ENCODE assay signal across 1 cellular context in the genomic region with DNA sequence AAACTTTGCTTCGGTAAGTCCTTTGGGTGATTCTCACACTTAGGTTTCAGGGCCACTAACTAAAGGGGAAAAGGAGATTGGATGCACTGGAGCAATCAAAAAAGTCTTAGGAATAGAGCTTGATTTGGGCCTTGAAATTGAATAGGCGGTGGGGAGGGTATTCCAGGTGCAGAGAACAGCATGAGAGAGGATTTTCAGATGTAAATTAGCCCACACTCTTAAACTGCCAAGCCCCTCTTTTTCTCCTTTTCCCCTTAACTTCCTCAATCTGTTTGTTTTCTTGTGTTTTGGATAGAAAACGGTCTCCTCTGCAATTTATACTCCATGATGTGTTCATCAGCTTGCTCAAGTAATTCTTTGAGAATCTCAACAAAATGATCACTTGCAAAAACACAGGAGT.
TF ChIP-seq lines count a peak whose summit lies in the region.

No MANE protein-coding gene starts in this region.

TF ChIP-seq in H1, 55 proteins besides CTCF, POLR2A, EP300 and RAD21 (continued from another document):
- TF ChIP-seq, protein P1, sequence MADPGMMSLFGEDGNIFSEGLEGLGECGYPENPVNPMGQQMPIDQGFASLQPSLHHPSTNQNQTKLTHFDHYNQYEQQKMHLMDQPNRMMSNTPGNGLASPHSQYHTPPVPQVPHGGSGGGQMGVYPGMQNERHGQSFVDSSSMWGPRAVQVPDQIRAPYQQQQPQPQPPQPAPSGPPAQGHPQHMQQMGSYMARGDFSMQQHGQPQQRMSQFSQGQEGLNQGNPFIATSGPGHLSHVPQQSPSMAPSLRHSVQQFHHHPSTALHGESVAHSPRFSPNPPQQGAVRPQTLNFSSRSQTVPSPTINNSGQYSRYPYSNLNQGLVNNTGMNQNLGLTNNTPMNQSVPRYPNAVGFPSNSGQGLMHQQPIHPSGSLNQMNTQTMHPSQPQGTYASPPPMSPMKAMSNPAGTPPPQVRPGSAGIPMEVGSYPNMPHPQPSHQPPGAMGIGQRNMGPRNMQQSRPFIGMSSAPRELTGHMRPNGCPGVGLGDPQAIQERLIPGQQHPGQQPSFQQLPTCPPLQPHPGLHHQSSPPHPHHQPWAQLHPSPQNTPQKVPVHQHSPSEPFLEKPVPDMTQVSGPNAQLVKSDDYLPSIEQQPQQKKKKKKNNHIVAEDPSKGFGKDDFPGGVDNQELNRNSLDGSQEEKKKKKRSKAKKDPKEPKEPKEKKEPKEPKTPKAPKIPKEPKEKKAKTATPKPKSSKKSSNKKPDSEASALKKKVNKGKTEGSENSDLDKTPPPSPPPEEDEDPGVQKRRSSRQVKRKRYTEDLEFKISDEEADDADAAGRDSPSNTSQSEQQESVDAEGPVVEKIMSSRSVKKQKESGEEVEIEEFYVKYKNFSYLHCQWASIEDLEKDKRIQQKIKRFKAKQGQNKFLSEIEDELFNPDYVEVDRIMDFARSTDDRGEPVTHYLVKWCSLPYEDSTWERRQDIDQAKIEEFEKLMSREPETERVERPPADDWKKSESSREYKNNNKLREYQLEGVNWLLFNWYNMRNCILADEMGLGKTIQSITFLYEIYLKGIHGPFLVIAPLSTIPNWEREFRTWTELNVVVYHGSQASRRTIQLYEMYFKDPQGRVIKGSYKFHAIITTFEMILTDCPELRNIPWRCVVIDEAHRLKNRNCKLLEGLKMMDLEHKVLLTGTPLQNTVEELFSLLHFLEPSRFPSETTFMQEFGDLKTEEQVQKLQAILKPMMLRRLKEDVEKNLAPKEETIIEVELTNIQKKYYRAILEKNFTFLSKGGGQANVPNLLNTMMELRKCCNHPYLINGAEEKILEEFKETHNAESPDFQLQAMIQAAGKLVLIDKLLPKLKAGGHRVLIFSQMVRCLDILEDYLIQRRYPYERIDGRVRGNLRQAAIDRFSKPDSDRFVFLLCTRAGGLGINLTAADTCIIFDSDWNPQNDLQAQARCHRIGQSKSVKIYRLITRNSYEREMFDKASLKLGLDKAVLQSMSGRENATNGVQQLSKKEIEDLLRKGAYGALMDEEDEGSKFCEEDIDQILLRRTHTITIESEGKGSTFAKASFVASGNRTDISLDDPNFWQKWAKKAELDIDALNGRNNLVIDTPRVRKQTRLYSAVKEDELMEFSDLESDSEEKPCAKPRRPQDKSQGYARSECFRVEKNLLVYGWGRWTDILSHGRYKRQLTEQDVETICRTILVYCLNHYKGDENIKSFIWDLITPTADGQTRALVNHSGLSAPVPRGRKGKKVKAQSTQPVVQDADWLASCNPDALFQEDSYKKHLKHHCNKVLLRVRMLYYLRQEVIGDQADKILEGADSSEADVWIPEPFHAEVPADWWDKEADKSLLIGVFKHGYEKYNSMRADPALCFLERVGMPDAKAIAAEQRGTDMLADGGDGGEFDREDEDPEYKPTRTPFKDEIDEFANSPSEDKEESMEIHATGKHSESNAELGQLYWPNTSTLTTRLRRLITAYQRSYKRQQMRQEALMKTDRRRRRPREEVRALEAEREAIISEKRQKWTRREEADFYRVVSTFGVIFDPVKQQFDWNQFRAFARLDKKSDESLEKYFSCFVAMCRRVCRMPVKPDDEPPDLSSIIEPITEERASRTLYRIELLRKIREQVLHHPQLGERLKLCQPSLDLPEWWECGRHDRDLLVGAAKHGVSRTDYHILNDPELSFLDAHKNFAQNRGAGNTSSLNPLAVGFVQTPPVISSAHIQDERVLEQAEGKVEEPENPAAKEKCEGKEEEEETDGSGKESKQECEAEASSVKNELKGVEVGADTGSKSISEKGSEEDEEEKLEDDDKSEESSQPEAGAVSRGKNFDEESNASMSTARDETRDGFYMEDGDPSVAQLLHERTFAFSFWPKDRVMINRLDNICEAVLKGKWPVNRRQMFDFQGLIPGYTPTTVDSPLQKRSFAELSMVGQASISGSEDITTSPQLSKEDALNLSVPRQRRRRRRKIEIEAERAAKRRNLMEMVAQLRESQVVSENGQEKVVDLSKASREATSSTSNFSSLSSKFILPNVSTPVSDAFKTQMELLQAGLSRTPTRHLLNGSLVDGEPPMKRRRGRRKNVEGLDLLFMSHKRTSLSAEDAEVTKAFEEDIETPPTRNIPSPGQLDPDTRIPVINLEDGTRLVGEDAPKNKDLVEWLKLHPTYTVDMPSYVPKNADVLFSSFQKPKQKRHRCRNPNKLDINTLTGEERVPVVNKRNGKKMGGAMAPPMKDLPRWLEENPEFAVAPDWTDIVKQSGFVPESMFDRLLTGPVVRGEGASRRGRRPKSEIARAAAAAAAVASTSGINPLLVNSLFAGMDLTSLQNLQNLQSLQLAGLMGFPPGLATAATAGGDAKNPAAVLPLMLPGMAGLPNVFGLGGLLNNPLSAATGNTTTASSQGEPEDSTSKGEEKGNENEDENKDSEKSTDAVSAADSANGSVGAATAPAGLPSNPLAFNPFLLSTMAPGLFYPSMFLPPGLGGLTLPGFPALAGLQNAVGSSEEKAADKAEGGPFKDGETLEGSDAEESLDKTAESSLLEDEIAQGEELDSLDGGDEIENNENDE (IDR thresholded peaks at IDR 0.05; ENCODE audit: insufficient replicate concordance, low read length), result peak; percentile 68
- 0 out of 2 replicates have a peak, but pooled peaks have one; percentile 62 for TF ChIP-seq TCF12 (IDR thresholded peaks at IDR 0.05; ENCODE audit: low read depth, low read length)
